In genomic region chr17:77088455-77089117, GRCh38 we compare ENCODE assay signal across 8 cellular contexts. TPM values are rescaled to one million over a fixed set of nuclear protein-coding genes. Genes with fewer than 3 reads are reported as not detected.
DNase-seq lines count a peak whose midpoint lies in the region; ATAC-seq and TF ChIP-seq lines count a peak whose summit lies in the region.

No MANE protein-coding gene starts in this region.

- peaks cover 28% of the 10 kb centered on the region for H3K36me3 Mint-ChIP-seq in nephron (ENCODE audit: low read depth)

- peak overlapping the region; percentile 99 for H3K4me3 ChIP-seq in LNCaP clone FGC (ENCODE audit: low read depth, low read length)
- H3K4me3 ChIP-seq in fibroblast of the aortic adventitia (ENCODE audit: low read depth, low read length) = peak overlapping the region; percentile 79

- no peaks in the 10 kb centered on the region for H3K9me3 ChIP-seq in ES-I3 (ENCODE audit: control insufficient read depth, insufficient read depth, low read length)

- peak overlapping the region; percentile 88 to 91 (median 89) for H3K4me3 Mint-ChIP-seq in nephron

- peaks cover 15% of the 10 kb centered on the region for H3K36me3 ChIP-seq in ES-I3 (ENCODE audit: insufficient read depth, low read length)

- peak; percentile 94 for ATAC-seq in stimulated activated naive CD8-positive, alpha-beta T cell treated with anti-CD3 and anti-CD28 coated beads, Interleukin-15, Interleukin-2, amounts not matched to agents 100 U/mL and 50 U/mL, for 24 hours

- H3K9me3 Mint-ChIP-seq in nephron = no peaks in the 10 kb centered on the region

- no peaks in the 10 kb centered on the region; the same call in 1 of the 2 replicates for H3K4me1 ChIP-seq in ES-I3 (ENCODE audit: insufficient read depth, low read length)

- peak; percentile 38 for TF ChIP-seq CTCF in LNCaP clone FGC (IDR thresholded peaks at IDR 0.05; ENCODE audit: control insufficient read depth, extremely low read depth, insufficient read depth)
- peak; percentile 77 for TF ChIP-seq CTCF in fibroblast of the aortic adventitia (IDR thresholded peaks at IDR 0.05; ENCODE audit: insufficient read depth, low read length)
- peak; percentile 78 to 89 (median 82) for TF ChIP-seq CTCF in nephron (IDR thresholded peaks at IDR 0.05; ENCODE audit: unreplicated experiment in 3 of 3)

- no peaks in the 10 kb centered on the region for H3K27me3 Mint-ChIP-seq in nephron (ENCODE audit: low read depth)

- peaks cover 21% of the 10 kb centered on the region for H3K4me1 Mint-ChIP-seq in nephron

- DNase-seq in H4 (ENCODE audit: low spot score) (peak; percentile 99), LNCaP clone FGC (ENCODE audit: low read depth) (peak; percentile 81), RPMI8226 (peak; percentile 96), fibroblast of the aortic adventitia (ENCODE audit: low read depth) (peak; percentile 98)
- peak; percentile 81 for DNase-seq in activated T-helper 9 cell treated with anti-CD3 and anti-CD28 coated beads, Interleukin-2, amount 50 U/mL, for 16 hours (ENCODE audit: low read depth)
- peak; percentile 90 for DNase-seq in stimulated activated naive CD8-positive, alpha-beta T cell treated with anti-CD3 and anti-CD28 coated beads, Interleukin-15, Interleukin-2, amounts not matched to agents 100 U/mL and 50 U/mL, for 24 hours

- peak overlapping the region; percentile 83 for H3K9ac ChIP-seq in ES-I3 (ENCODE audit: low read depth, low read length)

- H3K27ac Mint-ChIP-seq in nephron = peak overlapping the region; percentile 80 to 91 (median 88)

RNA-seq across cellular contexts. Expression of gene SEC14L1, which starts 52.2 kb away (rescaled TPM):
- total RNA-seq in H4 (2014; rRNA removed; shearing (Covaris generic)) = 33.7 and 41.8 TPM in 2 replicates
- 34.3 and 149 TPM in 2 replicates for total RNA-seq in fibroblast of the aortic adventitia (ENCODE audit: low replicate concordance)

Comparison
In these comparisons a context has a peak if more than half of its experiments do, and no peak if none do; other contexts are left out.
1. Peak in every context shown above with its lines: DNase-seq, ATAC-seq and H3K4me3 ChIP-seq.